ENCODE assay signal across 8 cellular contexts in genomic region chr14:56580317-56580711, GRCh38. TPM values are rescaled to one million over a fixed set of nuclear protein-coding genes. Genes with fewer than 3 reads are reported as not detected.
DNase-seq lines count a peak whose midpoint lies in the region; ATAC-seq and TF ChIP-seq lines count a peak whose summit lies in the region.

No MANE protein-coding gene starts in this region.

- CTCF ChIA-PET in CD8-positive, alpha-beta memory T cell (lab: Charles Lee): interaction anchor here (0.8 to 2.5 kb wide), 3 partner anchors 9 to 12 kb away, joined by 3 to 24 read pairs (median 6); no protein-coding TSS in a partner anchor

- no peaks in the 10 kb centered on the region for H3K9me3 Mint-ChIP-seq in CD8-positive, alpha-beta memory T cell
- H3K9me3 Mint-ChIP-seq in activated T-helper 2 cell treated with anti-CD3 and anti-CD28 coated beads, Interferon-gamma antibody, Interleukin-2, Interleukin-4, amounts not matched to agents 10 μg/mL and 5 μg/mL and 100 μg/mL, durations not matched to agents 14 hours and 24 hours and 36 hours: no peaks in the 10 kb centered on the region

- TF ChIP-seq CTCF in left lung (IDR thresholded peaks at IDR 0.05) (no peak), upper lobe of left lung (IDR thresholded peaks at IDR 0.05) (no peak)

- ATAC-seq in HG03139 (IDR thresholded peaks at IDR 0.05; ENCODE audit: unreplicated experiment): peak; percentile 7
- ATAC-seq in left lung: no peak
- ATAC-seq in upper lobe of left lung (ENCODE audit: low FRiP score in 2 of 2): no peak
- ATAC-seq in HG02884 (IDR thresholded peaks at IDR 0.05; ENCODE audit: unreplicated experiment): no peak

- peaks cover 34% of the 10 kb centered on the region for H3K4me1 ChIP-seq in CD8-positive, alpha-beta memory T cell (ENCODE audit: insufficient read depth, low read length)
- H3K4me1 ChIP-seq in left lung: peaks cover 12 to 21% of the 10 kb centered on the region in 2 donors
- peaks cover 14 to 24% (median 20%) of the 10 kb centered on the region in 4 donors for H3K4me1 ChIP-seq in upper lobe of left lung

- H3K4me3 Mint-ChIP-seq in CD8-positive, alpha-beta memory T cell: peak overlapping the region; percentile 88 to 98 (median 94)
- H3K4me3 Mint-ChIP-seq in activated T-helper 2 cell treated with anti-CD3 and anti-CD28 coated beads, Interferon-gamma antibody, Interleukin-2, Interleukin-4, amounts not matched to agents 10 μg/mL and 5 μg/mL and 100 μg/mL, durations not matched to agents 14 hours and 24 hours and 36 hours (ENCODE audit: low read depth): peak overlapping the region; percentile 91

- no peak for TF ChIP-seq EP300 in upper lobe of left lung (IDR thresholded peaks at IDR 0.05)

- H3K27me3 ChIP-seq in CD8-positive, alpha-beta memory T cell (ENCODE audit: insufficient read depth, low read length, poor library complexity, severe bottlenecking): no peaks in the 10 kb centered on the region
- H3K27me3 ChIP-seq in left lung: no peaks in the 10 kb centered on the region
- no peaks in the 10 kb centered on the region for H3K27me3 ChIP-seq in upper lobe of left lung

- peak overlapping the region; percentile 84 for H3K27ac ChIP-seq in CD8-positive, alpha-beta memory T cell (ENCODE audit: low read depth, low read length)
- peak overlapping the region in 1 of 2 donors; percentile 93 for H3K27ac ChIP-seq in left lung
- peak overlapping the region; percentile 90 to 97 (median 90) for H3K27ac ChIP-seq in upper lobe of left lung

- H3K36me3 Mint-ChIP-seq in CD8-positive, alpha-beta memory T cell: peaks cover 0 to 8% (median 0%) of the 10 kb centered on the region in 3 donors
- peaks cover 3% of the 10 kb centered on the region for H3K36me3 Mint-ChIP-seq in activated T-helper 2 cell treated with anti-CD3 and anti-CD28 coated beads, Interferon-gamma antibody, Interleukin-2, Interleukin-4, amounts not matched to agents 10 μg/mL and 5 μg/mL and 100 μg/mL, durations not matched to agents 14 hours and 24 hours and 36 hours (ENCODE audit: low read depth)

- H3K27me3 Mint-ChIP-seq in CD8-positive, alpha-beta memory T cell: peaks cover 0 to 3% of the 10 kb centered on the region in 2 donors
- H3K27me3 Mint-ChIP-seq in activated T-helper 2 cell treated with anti-CD3 and anti-CD28 coated beads, Interferon-gamma antibody, Interleukin-2, Interleukin-4, amounts not matched to agents 10 μg/mL and 5 μg/mL and 100 μg/mL, durations not matched to agents 14 hours and 24 hours and 36 hours (ENCODE audit: low read depth): no peaks in the 10 kb centered on the region

- POLR2A ChIA-PET in CD8-positive, alpha-beta memory T cell (lab: Charles Lee): interaction anchor here (0.5 to 1.3 kb wide), 3 partner anchors 12 to 1538 kb away, joined by 3 to 10 read pairs (median 3); partner anchors contain the start of genes AP5M1 and EXOC5

- 2 to 5% methylated on average over 6 of the region's 6 CpGs for WGBS in upper lobe of left lung, 2 donors

- H3K27ac Mint-ChIP-seq in CD8-positive, alpha-beta memory T cell: peak overlapping the region; percentile 86 to 97 (median 94)
- H3K27ac Mint-ChIP-seq in activated T-helper 2 cell treated with anti-CD3 and anti-CD28 coated beads, Interferon-gamma antibody, Interleukin-2, Interleukin-4, amounts not matched to agents 10 μg/mL and 5 μg/mL and 100 μg/mL, durations not matched to agents 14 hours and 24 hours and 36 hours: peak overlapping the region; percentile 85

- no peaks in the 10 kb centered on the region for H3K9me3 ChIP-seq in CD8-positive, alpha-beta memory T cell (ENCODE audit: low read length)
- H3K9me3 ChIP-seq in left lung (no peaks in the 10 kb centered on the region), upper lobe of left lung (no peaks in the 10 kb centered on the region)

- no peak for DNase-seq in CD8-positive, alpha-beta memory T cell
- no peak for DNase-seq in activated T-helper 2 cell treated with anti-CD3 and anti-CD28 coated beads, Interferon-gamma antibody, Interleukin-2, Interleukin-4, amounts not matched to agents 10 μg/mL and 5 μg/mL and 100 μg/mL, durations not matched to agents 14 hours and 24 hours and 36 hours (ENCODE audit: low spot score)
- DNase-seq in left lung (no peak), upper lobe of left lung (no peak), HuH-7.5 (ENCODE audit: low spot score) (no peak)
- no peak for DNase-seq in activated CD4-positive, alpha-beta T cell treated with anti-CD3 and anti-CD28 coated beads for 4 hours

- peaks cover 42 to 52% (median 47%) of the 10 kb centered on the region in 3 donors for H3K4me1 Mint-ChIP-seq in CD8-positive, alpha-beta memory T cell
- peaks cover 26% of the 10 kb centered on the region for H3K4me1 Mint-ChIP-seq in activated T-helper 2 cell treated with anti-CD3 and anti-CD28 coated beads, Interferon-gamma antibody, Interleukin-2, Interleukin-4, amounts not matched to agents 10 μg/mL and 5 μg/mL and 100 μg/mL, durations not matched to agents 14 hours and 24 hours and 36 hours (ENCODE audit: low read depth)

- TF ChIP-seq POLR2A in upper lobe of left lung (IDR thresholded peaks at IDR 0.05): no peak

- intact Hi-C loops in activated T-helper 2 cell treated with anti-CD3 and anti-CD28 coated beads, Interferon-gamma antibody, Interleukin-2, Interleukin-4, amounts not matched to agents 10 μg/mL and 5 μg/mL and 100 μg/mL, durations not matched to agents 14 hours and 24 hours and 36 hours (cut with micrococcal nuclease): loop anchor here (5.0 kb wide), 2 partner anchors 482 to 687 kb away; partner anchors contain the start of genes AP5M1 and EXOC5
- intact Hi-C loops in left lung (cut with DNase I): no loop called here

- peak overlapping the region; percentile 89 for H3K4me3 ChIP-seq in CD8-positive, alpha-beta memory T cell (ENCODE audit: low read length)
- H3K4me3 ChIP-seq in left lung: peak overlapping the region; percentile 82 to 88
- peak overlapping the region; percentile 83 to 99 (median 94) for H3K4me3 ChIP-seq in upper lobe of left lung

- no peaks in the 10 kb centered on the region for H3K36me3 ChIP-seq in CD8-positive, alpha-beta memory T cell (ENCODE audit: insufficient read depth, low read length)
- H3K36me3 ChIP-seq in left lung (peaks cover 0 to under 1% of the 10 kb centered on the region in 2 donors), upper lobe of left lung (peaks cover 0 to under 1% (median 0%) of the 10 kb centered on the region in 4 donors)

RNA-seq across cellular contexts. Expression of gene TMEM260, which starts 0.7 kb away (rescaled TPM):
- 10 to 100 TPM; 10.8 to 11.2 TPM for total RNA-seq in CD8-positive, alpha-beta memory T cell
- 10.5 TPM for polyA plus RNA-seq in CD8-positive, alpha-beta memory T cell
- 15.9 and 16.8 TPM in 2 replicates for total RNA-seq in activated T-helper 2 cell treated with anti-CD3 and anti-CD28 coated beads, Interferon-gamma antibody, Interleukin-2, Interleukin-4, amounts not matched to agents 10 μg/mL and 5 μg/mL and 100 μg/mL, durations not matched to agents 14 hours and 24 hours and 36 hours
- 10 to 100 TPM; 25.4 to 27.1 TPM for total RNA-seq in left lung
- total RNA-seq in upper lobe of left lung: 10 to 100 TPM in 5 of 6 donors, 1 to 10 TPM in 1; 6.7 to 27.2 (median 20.1) TPM
